In the genomic region with DNA sequence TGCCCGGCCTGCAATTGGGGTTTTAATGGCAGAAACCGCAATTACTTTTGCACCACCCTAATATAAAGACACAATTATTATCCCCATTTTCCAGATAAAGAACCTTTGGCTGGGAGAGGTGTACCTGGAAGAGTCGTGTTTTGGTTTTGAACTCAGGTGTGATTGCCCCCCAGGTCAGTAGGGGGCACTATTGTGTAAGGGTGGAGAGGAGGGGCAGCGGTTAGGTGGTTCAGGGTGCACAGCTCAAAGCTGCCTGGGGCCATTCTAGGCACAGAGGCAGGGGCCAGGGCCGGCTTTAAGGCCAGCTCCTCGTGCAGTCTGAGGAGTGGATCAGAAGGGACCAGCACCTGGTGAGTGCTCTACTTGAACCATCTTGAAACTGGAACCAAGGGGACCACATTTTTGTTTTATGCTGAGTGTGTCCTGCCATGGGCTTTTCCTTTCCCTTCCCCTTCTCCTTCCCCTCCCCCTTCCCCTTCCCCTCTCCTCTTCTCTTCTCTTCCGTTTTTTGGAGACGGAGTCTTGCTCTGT, we compare ENCODE assay signal across 8 cellular contexts. TPM values are rescaled to one million over a fixed set of nuclear protein-coding genes. Genes with fewer than 3 reads are reported as not detected.
DNase-seq lines count a peak whose midpoint lies in the region; ATAC-seq, FAIRE-seq and TF ChIP-seq lines count a peak whose summit lies in the region.

No MANE protein-coding gene starts in this region.

- peaks cover 40% of the 10 kb centered on the region for H3K4me1 Mint-ChIP-seq in activated CD4-positive, alpha-beta T cell treated with anti-CD3 and anti-CD28 coated beads, Interleukin-2, amount 10 ng/mL, durations not matched to agents 7 days and 5 days
- H3K4me1 Mint-ChIP-seq in natural killer cell treated with Interleukin-12 subunit alpha and Interleukin-12 subunit beta and Interleukin-15 and Interleukin-18, amount 100 ng/mL, for 72 hours (ENCODE audit: low read depth in 2 of 2), result peaks cover 7 to 13% of the 10 kb centered on the region in 2 donors

- ATAC-seq in natural killer cell treated with Interleukin-12 subunit alpha and Interleukin-12 subunit beta and Interleukin-15 and Interleukin-18, amount 100 ng/mL, for 72 hours, result peak; percentile 76 to 82
- ATAC-seq in HG02885 (IDR thresholded peaks at IDR 0.05; ENCODE audit: poor library complexity, unreplicated experiment), result no peak

- no peak overlapping the region for H3K4me3 ChIP-seq in effector memory CD4-positive, alpha-beta T cell (ENCODE audit: insufficient read depth, low read depth, low read length, poor library complexity, severe bottlenecking)

- no peaks in the 10 kb centered on the region for H3K27me3 ChIP-seq in effector memory CD4-positive, alpha-beta T cell (replicated peaks; ENCODE audit: control insufficient read depth, insufficient read depth, low read length, poor library complexity, severe bottlenecking)

- H3K9me3 ChIP-seq in effector memory CD4-positive, alpha-beta T cell (ENCODE audit: control insufficient read depth, low read length), result no peaks in the 10 kb centered on the region

- H3K9me3 Mint-ChIP-seq in activated CD4-positive, alpha-beta T cell treated with anti-CD3 and anti-CD28 coated beads, Interleukin-2, amount 10 ng/mL, durations not matched to agents 7 days and 5 days, result no peaks in the 10 kb centered on the region
- no peaks in the 10 kb centered on the region for H3K9me3 Mint-ChIP-seq in natural killer cell treated with Interleukin-12 subunit alpha and Interleukin-12 subunit beta and Interleukin-15 and Interleukin-18, amount 100 ng/mL, for 72 hours

- H3K27ac ChIP-seq in effector memory CD4-positive, alpha-beta T cell (ENCODE audit: insufficient read depth, low read length, poor library complexity, severe bottlenecking), result no peak overlapping the region

- no peak overlapping the region for H3K27ac Mint-ChIP-seq in activated CD4-positive, alpha-beta T cell treated with anti-CD3 and anti-CD28 coated beads, Interleukin-2, amount 10 ng/mL, durations not matched to agents 7 days and 5 days
- no peak overlapping the region for H3K27ac Mint-ChIP-seq in natural killer cell treated with Interleukin-12 subunit alpha and Interleukin-12 subunit beta and Interleukin-15 and Interleukin-18, amount 100 ng/mL, for 72 hours

- peak; percentile 96 for FAIRE-seq in GM12891 (lab: Jason Lieb, UNC)

- no peak for TF ChIP-seq POLR2A in GM12891 (IDR thresholded peaks at IDR 0.05; ENCODE audit: low read depth, low read length)

- no peaks in the 10 kb centered on the region for H3K36me3 ChIP-seq in effector memory CD4-positive, alpha-beta T cell (ENCODE audit: control insufficient read depth, insufficient read depth, low read length)

- H3K36me3 Mint-ChIP-seq in activated CD4-positive, alpha-beta T cell treated with anti-CD3 and anti-CD28 coated beads, Interleukin-2, amount 10 ng/mL, durations not matched to agents 7 days and 5 days (ENCODE audit: low read depth), result no peaks in the 10 kb centered on the region
- no peaks in the 10 kb centered on the region for H3K36me3 Mint-ChIP-seq in natural killer cell treated with Interleukin-12 subunit alpha and Interleukin-12 subunit beta and Interleukin-15 and Interleukin-18, amount 100 ng/mL, for 72 hours

- peak overlapping the region; percentile 41 for H3K4me3 Mint-ChIP-seq in activated CD4-positive, alpha-beta T cell treated with anti-CD3 and anti-CD28 coated beads, Interleukin-2, amount 10 ng/mL, durations not matched to agents 7 days and 5 days
- no peak overlapping the region for H3K4me3 Mint-ChIP-seq in natural killer cell treated with Interleukin-12 subunit alpha and Interleukin-12 subunit beta and Interleukin-15 and Interleukin-18, amount 100 ng/mL, for 72 hours

- CTCF ChIA-PET in activated CD4-positive, alpha-beta T cell treated with anti-CD3 and anti-CD28 coated beads, Interleukin-2, amount 10 ng/mL, durations not matched to agents 7 days and 5 days (lab: Charles Lee), result interaction anchor here (0.6 to 3.1 kb wide), 19 partner anchors 9 to 172 kb away, joined by 3 to 17 read pairs (median 4); partner anchors contain the start of genes NOSIP, PRRG2, RCN3 and RPS11

- no peaks in the 10 kb centered on the region for H3K27me3 Mint-ChIP-seq in activated CD4-positive, alpha-beta T cell treated with anti-CD3 and anti-CD28 coated beads, Interleukin-2, amount 10 ng/mL, durations not matched to agents 7 days and 5 days
- no peaks in the 10 kb centered on the region for H3K27me3 Mint-ChIP-seq in natural killer cell treated with Interleukin-12 subunit alpha and Interleukin-12 subunit beta and Interleukin-15 and Interleukin-18, amount 100 ng/mL, for 72 hours

- POLR2A ChIA-PET in activated CD4-positive, alpha-beta T cell treated with anti-CD3 and anti-CD28 coated beads, Interleukin-2, amount 10 ng/mL, durations not matched to agents 7 days and 5 days (lab: Charles Lee), result no interaction called here

- DNase-seq in AG08395 (ENCODE audit: low spot score), result peak; percentile 62
- peak; percentile 82 for DNase-seq in GM12891 (ENCODE audit: insufficient read length, low spot score)
- peak; percentile 43 for DNase-seq in NCI-H526 treated with DMSO at 0.1 percent for 48 hours (lab: John Stamatoyannopoulos, UW)
- DNase-seq in activated CD4-positive, alpha-beta T cell treated with anti-CD3 and anti-CD28 coated beads, Interleukin-2, amount 10 ng/mL, durations not matched to agents 7 days and 5 days, result peak; percentile 86
- DNase-seq in effector memory CD4-positive, alpha-beta T cell, result peak; percentile 61 to 72 (median 62)
- peak; percentile 83 for DNase-seq in natural killer cell treated with Interleukin-12 subunit alpha and Interleukin-12 subunit beta and Interleukin-15 and Interleukin-18, amount 100 ng/mL, for 72 hours (ENCODE audit: low spot score)
- no peak for DNase-seq in amniotic stem cell (lab: John Stamatoyannopoulos, UW)

- H3K4me1 ChIP-seq in effector memory CD4-positive, alpha-beta T cell (ENCODE audit: control insufficient read depth, insufficient read depth, low read length, poor library complexity, severe bottlenecking), result peaks cover 23% of the 10 kb centered on the region

TF ChIP-seq in GM12891, 5 proteins besides CTCF, POLR2A, EP300 and RAD21:
- TF ChIP-seq TAF1 (IDR thresholded peaks at IDR 0.05; ENCODE audit: low read depth, low read length) (no peak), POU2F2 (IDR thresholded peaks at IDR 0.05; ENCODE audit: low read depth, low read length) (no peak), PAX5 (IDR thresholded peaks at IDR 0.05; ENCODE audit: insufficient read depth, low read length, severe bottlenecking) (no peak), SPI1 (IDR thresholded peaks at IDR 0.05; ENCODE audit: low read depth, low read length) (no peak), POLR2AphosphoS5 (IDR thresholded peaks at IDR 0.05; ENCODE audit: low read depth, low read length) (no peak)

RNA-seq across cellular contexts. Expression of gene FCGRT, which starts 5.8 kb away (rescaled TPM):
- polyA plus RNA-seq in GM12891 (2012; ENCODE audit: low read depth, missing spikeins), result 1.4 TPM
- 10 to 100 TPM; 25.0 to 27.4 TPM for total RNA-seq in activated CD4-positive, alpha-beta T cell treated with anti-CD3 and anti-CD28 coated beads, Interleukin-2, amount 10 ng/mL, durations not matched to agents 7 days and 5 days
- total RNA-seq in natural killer cell treated with Interleukin-12 subunit alpha and Interleukin-12 subunit beta and Interleukin-15 and Interleukin-18, amount 100 ng/mL, for 72 hours, result 1 to 10 TPM; 1.6 to 3.0 TPM

RNA-seq across cellular contexts. Expression of gene RPS11, which starts 10.4 kb away (rescaled TPM):
- polyA plus RNA-seq in GM12891 (2012; ENCODE audit: low read depth, missing spikeins), result 6,855 TPM
- total RNA-seq in activated CD4-positive, alpha-beta T cell treated with anti-CD3 and anti-CD28 coated beads, Interleukin-2, amount 10 ng/mL, durations not matched to agents 7 days and 5 days, result 1,000 to 10,000 TPM; 1,996 to 2,084 TPM
- 1,000 to 10,000 TPM; 1,165 to 1,334 TPM for total RNA-seq in natural killer cell treated with Interleukin-12 subunit alpha and Interleukin-12 subunit beta and Interleukin-15 and Interleukin-18, amount 100 ng/mL, for 72 hours

RNA-seq across cellular contexts. Expression of gene RPL13A, which starts 19.2 kb away (rescaled TPM):
- 6,963 TPM for polyA plus RNA-seq in GM12891 (2012; ENCODE audit: low read depth, missing spikeins)
- total RNA-seq in activated CD4-positive, alpha-beta T cell treated with anti-CD3 and anti-CD28 coated beads, Interleukin-2, amount 10 ng/mL, durations not matched to agents 7 days and 5 days, result 1,000 to 10,000 TPM; 2,327 to 2,349 TPM
- 1,000 to 10,000 TPM; 1,861 to 2,042 TPM for total RNA-seq in natural killer cell treated with Interleukin-12 subunit alpha and Interleukin-12 subunit beta and Interleukin-15 and Interleukin-18, amount 100 ng/mL, for 72 hours

RNA-seq across cellular contexts. Expression of gene RCN3, which starts 21.2 kb away (rescaled TPM):
- polyA plus RNA-seq in GM12891 (2012; ENCODE audit: low read depth, missing spikeins), result 0.94 TPM
- 1 to 10 TPM; 4.2 TPM for total RNA-seq in activated CD4-positive, alpha-beta T cell treated with anti-CD3 and anti-CD28 coated beads, Interleukin-2, amount 10 ng/mL, durations not matched to agents 7 days and 5 days
- total RNA-seq in natural killer cell treated with Interleukin-12 subunit alpha and Interleukin-12 subunit beta and Interleukin-15 and Interleukin-18, amount 100 ng/mL, for 72 hours, result 1 to 10 TPM; 1.6 to 2.0 TPM

RNA-seq across cellular contexts. Expression of gene FLT3LG, which starts 32.6 kb away (rescaled TPM):
- polyA plus RNA-seq in GM12891 (2012; ENCODE audit: low read depth, missing spikeins), result 6.8 TPM
- 100 to 1,000 TPM; 348 to 355 TPM for total RNA-seq in activated CD4-positive, alpha-beta T cell treated with anti-CD3 and anti-CD28 coated beads, Interleukin-2, amount 10 ng/mL, durations not matched to agents 7 days and 5 days
- total RNA-seq in natural killer cell treated with Interleukin-12 subunit alpha and Interleukin-12 subunit beta and Interleukin-15 and Interleukin-18, amount 100 ng/mL, for 72 hours, result 10 to 100 TPM; 33.5 to 80.4 TPM

Comparison
In these comparisons a context has a peak if more than half of its experiments do, and no peak if none do; other contexts are left out.
1. RNA of gene FCGRT, which starts 5.8 kb away (total RNA-seq): 25.0 to 27.4 TPM in activated CD4-positive, alpha-beta T cell treated with anti-CD3 and anti-CD28 coated beads, Interleukin-2, amount 10 ng/mL, durations not matched to agents 7 days and 5 days; 1.6 to 3.0 TPM in natural killer cell treated with Interleukin-12 subunit alpha and Interleukin-12 subunit beta and Interleukin-15 and Interleukin-18, amount 100 ng/mL, for 72 hours; every median in the first group is over 4 times any median in the second.